Comparison of ENCODE assay signal across 17 cellular contexts in genomic region chr16:27754788-27755690, GRCh38.
A peak's percentile ranks its signal among the peaks of the same experiment; 100 is the strongest.
DNase-seq lines count a peak whose midpoint lies in the region; ATAC-seq and TF ChIP-seq lines count a peak whose summit lies in the region.
"Had no signal": no experiment of that assay in that cellular context is flagged by ENCODE, and none has a peak within 500 bp of the region (broad histone marks: within the 10 kb centered on the region; RNA-seq: fewer than 3 reads in every experiment).

No MANE protein-coding gene starts in this region.

- no peak overlapping the region for H3K4me2 ChIP-seq in OCI-LY1 (ENCODE audit: low read length)
- H3K4me2 ChIP-seq: A549, PC-9 had no signal

- DNase-seq in Right ventricle myocardium inferior (ENCODE audit: missing footprints) (no peak), left ventricle myocardium superior (no peak), lower lobe of right lung (peak; percentile 20), NCI-H1048 (lab: John Stamatoyannopoulos, UW) (no peak), HAP-1 (ENCODE audit: low spot score in 2 of 2) (no peak)
- DNase-seq in activated T-cell treated with anti-CD3 and anti-CD28 coated beads, Interleukin-2, amount 50 U/mL, for 72 hours, result no peak
- DNase-seq: COR-L47, EL, HCEC 1CT, NCI-H1417 treated with DMSO at 0.1 percent for 48 hours, NCI-H1930, NCI-H446 treated with DMSO at 0.1 percent for 48 hours had no signal

- no peak overlapping the region for H2AFZ ChIP-seq in OCI-LY1 (ENCODE audit: low read length)
- H2AFZ ChIP-seq: PC-9 had no signal

- H3K9me3 ChIP-seq in OCI-LY1 (ENCODE audit: low read length) (no peaks in the 10 kb centered on the region), lower lobe of right lung (no peaks in the 10 kb centered on the region), HAP-1 (no peaks in the 10 kb centered on the region)
- H3K9me3 ChIP-seq: A549, SJSA1 had no signal

- no peaks in the 10 kb centered on the region for H3K36me3 ChIP-seq in OCI-LY1 (ENCODE audit: insufficient read depth, low read length)
- peaks cover 24% of the 10 kb centered on the region for H3K36me3 ChIP-seq in lower lobe of right lung
- H3K36me3 ChIP-seq in HAP-1 (replicated peaks), result no peaks in the 10 kb centered on the region
- H3K36me3 ChIP-seq: SJSA1 had no signal

- no peaks in the 10 kb centered on the region for H3K4me1 Mint-ChIP-seq in activated T-cell treated with anti-CD3 and anti-CD28 coated beads, Interleukin-2, amount 50 U/mL, for 72 hours (ENCODE audit: low read depth)

- H4K20me1 ChIP-seq in OCI-LY1 (ENCODE audit: insufficient read depth, low read length), result no peaks in the 10 kb centered on the region

- H3K79me2 ChIP-seq in OCI-LY1 (ENCODE audit: insufficient read depth, low read length), result no peaks in the 10 kb centered on the region

- no peaks in the 10 kb centered on the region for H3K9me2 ChIP-seq in OCI-LY1 (ENCODE audit: low read depth, low read length)

- H3F3A ChIP-seq in OCI-LY1 (ENCODE audit: insufficient read depth, low read length), result no peaks in the 10 kb centered on the region

- ATAC-seq in Right ventricle myocardium inferior (peak; percentile 35), left ventricle myocardium superior (no peak), lower lobe of right lung (no peak), GM19467 (IDR thresholded peaks at IDR 0.05; ENCODE audit: unreplicated experiment) (no peak)
- no peak for ATAC-seq in activated T-cell treated with anti-CD3 and anti-CD28 coated beads, Interleukin-2, amount 50 U/mL, for 72 hours (replicated peaks in 1 of 2)
- ATAC-seq: A549 had no signal

- H3K27ac ChIP-seq in OCI-LY1 (ENCODE audit: low read depth, low read length, poor library complexity, severe bottlenecking), result no peak overlapping the region
- H3K27ac ChIP-seq in lower lobe of right lung, result no peak overlapping the region
- H3K27ac ChIP-seq: A549, PC-9, SJSA1 had no signal

- H3K4me1 ChIP-seq in OCI-LY1 (ENCODE audit: insufficient read depth, low read length, severe bottlenecking), result no peaks in the 10 kb centered on the region
- no peaks in the 10 kb centered on the region for H3K4me1 ChIP-seq in lower lobe of right lung
- no peaks in the 10 kb centered on the region for H3K4me1 ChIP-seq in HAP-1
- H3K4me1 ChIP-seq: A549 had no signal

- H3K27me3 Mint-ChIP-seq in activated T-cell treated with anti-CD3 and anti-CD28 coated beads, Interleukin-2, amount 50 U/mL, for 72 hours (ENCODE audit: low read depth), result no peaks in the 10 kb centered on the region

- no peak overlapping the region for H3K9ac ChIP-seq in OCI-LY1 (ENCODE audit: low read length)

- in situ Hi-C loops in HAP-1 (cut with MboI; ENCODE audit: low sequenced_read_pairs), result no loop called here

- H3K4me3 ChIP-seq in OCI-LY1 (ENCODE audit: low read depth, low read length, poor library complexity, severe bottlenecking) (no peak overlapping the region), lower lobe of right lung (no peak overlapping the region), HAP-1 (no peak overlapping the region)
- H3K4me3 ChIP-seq: A549, PC-9, SJSA1 had no signal

- H3K4me3 Mint-ChIP-seq in activated T-cell treated with anti-CD3 and anti-CD28 coated beads, Interleukin-2, amount 50 U/mL, for 72 hours, result no peak overlapping the region

- H3K27ac Mint-ChIP-seq in activated T-cell treated with anti-CD3 and anti-CD28 coated beads, Interleukin-2, amount 50 U/mL, for 72 hours, result no peak overlapping the region

- no peaks in the 10 kb centered on the region for H3K36me3 Mint-ChIP-seq in activated T-cell treated with anti-CD3 and anti-CD28 coated beads, Interleukin-2, amount 50 U/mL, for 72 hours (ENCODE audit: insufficient read depth in 2 of 2)

- H3K9me3 Mint-ChIP-seq in activated T-cell treated with anti-CD3 and anti-CD28 coated beads, Interleukin-2, amount 50 U/mL, for 72 hours, result no peaks in the 10 kb centered on the region

- peak; percentile 14; the same call in 1 of the 2 replicates for TF ChIP-seq CTCF in OCI-LY1 (IDR thresholded peaks at IDR 0.05; ENCODE audit: low read length)
- no peak for TF ChIP-seq CTCF in lower lobe of right lung (IDR thresholded peaks at IDR 0.05)

- intact Hi-C loops in Right ventricle myocardium inferior (cut with DNase I), result no loop called here
- intact Hi-C loops in left ventricle myocardium superior (cut with micrococcal nuclease), result no loop called here
- intact Hi-C loops in lower lobe of right lung (cut with DNase I), result no loop called here

- H3K27me3 ChIP-seq in OCI-LY1 (ENCODE audit: insufficient read depth, low read length) (no peaks in the 10 kb centered on the region), lower lobe of right lung (ENCODE audit: low read depth) (no peaks in the 10 kb centered on the region), HAP-1 (ENCODE audit: low read depth) (no peaks in the 10 kb centered on the region)
- H3K27me3 ChIP-seq: SJSA1 had no signal
